Comparison of ENCODE assay signal across 8 cellular contexts in genomic region chr12:57904848-57905811, GRCh38. TPM values are rescaled to one million over a fixed set of nuclear protein-coding genes. Genes with fewer than 3 reads are reported as not detected.
DNase-seq lines count a peak whose midpoint lies in the region; ATAC-seq and TF ChIP-seq lines count a peak whose summit lies in the region.

No MANE protein-coding gene starts in this region.

- 41 to 43% (median 42%) methylated on average over 26 of the region's 26 CpGs for WGBS in heart left ventricle, 4 donors

- DNase-seq in GM13976 (ENCODE audit: low spot score) (peak; percentile 76), NCI-H1436 treated with DMSO at 0.1 percent for 48 hours (lab: John Stamatoyannopoulos, UW) (peak; percentile 82), SW 1271 (lab: John Stamatoyannopoulos, UW) (peak; percentile 58 to 87), heart left ventricle (peak; percentile 78 to 86 (median 82)), renal cortical epithelial cell (ENCODE audit: low read depth) (peak; percentile 80)
- peak; percentile 67 for DNase-seq in activated naive CD8-positive, alpha-beta T cell treated with anti-CD3 and anti-CD28 coated beads, Interleukin-2, amount 50 U/mL, for 16 hours (ENCODE audit: low read depth, low spot score)

- in situ Hi-C loops in GM13976 (cut with MboI; ENCODE audit: low sequenced_read_pairs, unreplicated experiment): loop anchor here (5.0 kb wide), 1 partner anchor 73 kb away; no protein-coding TSS in a partner anchor

- H3K27ac ChIP-seq in heart left ventricle: peak overlapping the region in 2 of 12 donors; percentile 6 to 42

- peaks cover 0 to 10% (median 5%) of the 10 kb centered on the region in 12 donors for H3K4me1 ChIP-seq in heart left ventricle

- TF ChIP-seq CTCF in GM13976 (IDR thresholded peaks at IDR 0.05; ENCODE audit: borderline replicate concordance, control extremely low read depth, extremely low read depth, insufficient read depth, missing control alignments): peak; percentile 99
- TF ChIP-seq CTCF in heart left ventricle (IDR thresholded peaks at IDR 0.05): peak; percentile 100

- H3K36me3 ChIP-seq in heart left ventricle: no peaks in the 10 kb centered on the region

- intact Hi-C loops in heart left ventricle (cut with DNase I): loop anchor here in 9 of 10 donors (1.0 to 10.0 kb wide), 8 partner anchors 74 to 320 kb away; partner anchors contain the start of gene TSFM (in 6 of the 9)

- H3K9me3 ChIP-seq in heart left ventricle: no peaks in the 10 kb centered on the region

- no peak for TF ChIP-seq POLR2A in heart left ventricle (IDR thresholded peaks at IDR 0.05)

- peaks cover 0 to 6% (median 0%) of the 10 kb centered on the region in 9 donors for H3K27me3 ChIP-seq in heart left ventricle

- ATAC-seq in HG02852 (IDR thresholded peaks at IDR 0.05; ENCODE audit: unreplicated experiment): peak; percentile 84
- peak; percentile 72 to 94 (median 93) for ATAC-seq in heart left ventricle
- ATAC-seq in HG02763 (IDR thresholded peaks at IDR 0.05; ENCODE audit: unreplicated experiment): no peak

- peak overlapping the region in 8 of 12 donors; percentile 14 to 45 (median 30) for H3K4me3 ChIP-seq in heart left ventricle

RNA-seq across cellular contexts. Expression of gene ATP23, which starts 36.2 kb away (rescaled TPM):
- total RNA-seq in heart left ventricle (1 to 10 TPM; 1.8 to 7.4 (median 5.3) TPM), renal cortical epithelial cell (7.5 and 8.3 TPM in 2 replicates)
- 10 to 100 TPM in 1 of 2 donors, 1 to 10 TPM in 1; 8.1 to 10.4 TPM for polyA plus RNA-seq in heart left ventricle

RNA-seq across cellular contexts. Expression of gene CTDSP2, which starts 58.6 kb away (rescaled TPM):
- total RNA-seq in heart left ventricle (100 to 1,000 TPM in 3 of 9 donors, 10 to 100 TPM in 6; 69.9 to 191 (median 89.3) TPM), renal cortical epithelial cell (16.3 and 81.9 TPM in 2 replicates)
- 10 to 100 TPM; 28.0 to 68.4 TPM for polyA plus RNA-seq in heart left ventricle
